In the genomic region with DNA sequence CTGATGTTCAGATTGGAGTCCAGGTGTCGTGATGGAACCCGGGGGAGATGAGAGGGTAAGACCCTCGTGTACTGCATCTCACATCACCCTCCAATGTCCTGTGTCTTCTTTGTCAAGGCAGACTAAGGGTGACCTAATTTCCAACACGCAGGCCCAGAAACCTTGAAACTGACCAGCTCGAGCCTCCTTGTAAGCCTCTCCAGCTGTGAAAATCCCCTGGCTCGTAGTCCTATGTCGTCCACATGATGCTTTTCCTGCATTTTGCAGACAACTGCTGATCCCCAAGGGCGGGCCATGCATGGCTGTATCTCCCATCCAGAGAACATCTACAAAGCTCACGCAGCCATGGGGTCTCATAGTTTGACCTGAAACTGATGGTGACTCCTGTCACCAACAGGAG, we compare ENCODE assay signal across 9 cellular contexts.
DNase-seq lines count a peak whose midpoint lies in the region; ATAC-seq and TF ChIP-seq lines count a peak whose summit lies in the region.
"Had no signal": no experiment of that assay in that cellular context is flagged by ENCODE, and none has a peak within 500 bp of the region (broad histone marks: within the 10 kb centered on the region; RNA-seq: fewer than 3 reads in every experiment).

No MANE protein-coding gene starts in this region.

- H3K9ac ChIP-seq in adipocyte (ENCODE audit: low read length): peak overlapping the region; percentile 54

- no peaks in the 10 kb centered on the region for H3K27me3 Mint-ChIP-seq in T-helper 17 cell

- peaks cover 29% of the 10 kb centered on the region for H3K4me1 ChIP-seq in adipocyte (ENCODE audit: control insufficient read depth, insufficient read depth, low read length)
- peaks cover 50% of the 10 kb centered on the region for H3K4me1 ChIP-seq in left ventricle myocardium inferior

- H3K9me3 ChIP-seq in adipocyte (ENCODE audit: control insufficient read depth, low read length) (peaks cover 30% of the 10 kb centered on the region), left ventricle myocardium inferior (replicated peaks) (peaks cover 38% of the 10 kb centered on the region), T-helper 17 cell (ENCODE audit: control insufficient read depth, low read length, poor library complexity, severe bottlenecking) (no peaks in the 10 kb centered on the region)

- in situ Hi-C loops in G401 (cut with HindIII; ENCODE audit: low sequenced_read_pairs): no loop called here

- peaks cover 10% of the 10 kb centered on the region for H3K4me1 Mint-ChIP-seq in T-helper 17 cell

- no peak overlapping the region for H3K27ac Mint-ChIP-seq in T-helper 17 cell

- H3K4me3 Mint-ChIP-seq in T-helper 17 cell: no peak overlapping the region

- no peaks in the 10 kb centered on the region for H3K27me3 ChIP-seq in adipocyte (replicated peaks; ENCODE audit: control insufficient read depth, insufficient read depth, low read length)
- H3K27me3 ChIP-seq in left ventricle myocardium inferior (ENCODE audit: low read depth): no peaks in the 10 kb centered on the region

- peak; percentile 32 for DNase-seq in G401 (ENCODE audit: low spot score)
- DNase-seq in adipocyte (ENCODE audit: low read depth): no peak
- no peak for DNase-seq in left ventricle myocardium inferior
- DNase-seq in sciatic nerve (ENCODE audit: low spot score): no peak
- DNase-seq in HCEC 1CT: no peak
- no peak for DNase-seq in GM20000 (ENCODE audit: low spot score)
- no peak for DNase-seq in T-helper 17 cell
- DNase-seq: NCI-H2029 had no signal

- peaks cover 2% of the 10 kb centered on the region for H3K36me3 Mint-ChIP-seq in T-helper 17 cell (ENCODE audit: low read depth)

- H3K27ac ChIP-seq in left ventricle myocardium inferior (replicated peaks): peak overlapping the region; percentile 92

- no peaks in the 10 kb centered on the region for H3K36me3 ChIP-seq in adipocyte (ENCODE audit: control insufficient read depth, insufficient read depth, low read length, severe bottlenecking)
- H3K36me3 ChIP-seq in left ventricle myocardium inferior: no peaks in the 10 kb centered on the region

- H3K4me3 ChIP-seq in adipocyte (ENCODE audit: low read length) (no peak overlapping the region), left ventricle myocardium inferior (peak overlapping the region; percentile 41)

- intact Hi-C loops in left ventricle myocardium inferior (cut with micrococcal nuclease) (loop anchor here (10.0 kb wide), 1 partner anchor 46 kb away; no protein-coding TSS in a partner anchor), sciatic nerve (cut with DNase I) (no loop called here)

- ATAC-seq in sciatic nerve: peak; percentile 43
- no peak for ATAC-seq in T-helper 17 cell
- no peak for ATAC-seq in GM19035 (IDR thresholded peaks at IDR 0.05; ENCODE audit: unreplicated experiment)

- no peak for TF ChIP-seq CTCF in left ventricle myocardium inferior (IDR thresholded peaks at IDR 0.05; ENCODE audit: borderline replicate concordance)
- TF ChIP-seq CTCF in GM20000 (IDR thresholded peaks at IDR 0.05; ENCODE audit: extremely low read depth, missing control alignments): no peak
